Comparison of ENCODE assay signal across 1 cellular context in the genomic region with DNA sequence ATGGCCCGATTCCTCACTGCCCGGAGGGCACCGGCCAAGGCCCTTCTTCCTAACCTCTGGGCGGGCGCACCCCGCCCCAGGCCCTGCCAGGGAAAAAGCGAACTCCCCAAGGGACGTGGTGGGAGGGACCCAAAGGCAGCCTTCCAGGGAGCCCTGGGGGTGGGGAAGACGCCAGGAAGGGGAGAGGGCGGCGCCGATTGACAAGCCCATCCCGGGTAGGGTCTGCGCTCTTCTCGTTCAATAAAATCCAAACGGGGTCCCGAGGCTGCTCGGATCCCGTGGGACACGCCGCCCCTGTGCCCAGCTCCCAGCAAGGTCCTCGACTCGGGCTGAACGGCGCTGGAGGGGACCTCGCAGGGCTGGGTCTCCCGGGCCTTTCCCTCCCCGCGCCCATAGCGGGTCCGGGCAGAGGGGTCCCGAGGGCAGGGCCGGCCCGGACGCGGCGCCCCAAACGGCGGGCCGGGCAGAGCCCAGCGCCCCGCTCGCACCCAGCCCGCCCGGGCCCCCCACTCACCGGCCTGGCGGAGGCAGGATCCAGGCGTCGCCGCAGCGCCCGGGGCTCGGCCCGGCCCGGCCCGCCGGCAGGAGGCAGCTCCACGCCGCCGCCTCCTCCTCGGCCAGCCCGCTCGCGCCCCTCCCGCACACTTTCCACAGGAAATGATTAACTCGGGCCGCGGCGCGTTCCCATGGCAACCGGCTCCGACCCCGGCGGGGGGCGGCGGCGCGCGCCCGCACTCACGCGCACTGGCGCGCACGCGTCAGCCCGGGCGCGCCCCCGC.
TF ChIP-seq lines count a peak whose summit lies in the region.

A gene with protein sequence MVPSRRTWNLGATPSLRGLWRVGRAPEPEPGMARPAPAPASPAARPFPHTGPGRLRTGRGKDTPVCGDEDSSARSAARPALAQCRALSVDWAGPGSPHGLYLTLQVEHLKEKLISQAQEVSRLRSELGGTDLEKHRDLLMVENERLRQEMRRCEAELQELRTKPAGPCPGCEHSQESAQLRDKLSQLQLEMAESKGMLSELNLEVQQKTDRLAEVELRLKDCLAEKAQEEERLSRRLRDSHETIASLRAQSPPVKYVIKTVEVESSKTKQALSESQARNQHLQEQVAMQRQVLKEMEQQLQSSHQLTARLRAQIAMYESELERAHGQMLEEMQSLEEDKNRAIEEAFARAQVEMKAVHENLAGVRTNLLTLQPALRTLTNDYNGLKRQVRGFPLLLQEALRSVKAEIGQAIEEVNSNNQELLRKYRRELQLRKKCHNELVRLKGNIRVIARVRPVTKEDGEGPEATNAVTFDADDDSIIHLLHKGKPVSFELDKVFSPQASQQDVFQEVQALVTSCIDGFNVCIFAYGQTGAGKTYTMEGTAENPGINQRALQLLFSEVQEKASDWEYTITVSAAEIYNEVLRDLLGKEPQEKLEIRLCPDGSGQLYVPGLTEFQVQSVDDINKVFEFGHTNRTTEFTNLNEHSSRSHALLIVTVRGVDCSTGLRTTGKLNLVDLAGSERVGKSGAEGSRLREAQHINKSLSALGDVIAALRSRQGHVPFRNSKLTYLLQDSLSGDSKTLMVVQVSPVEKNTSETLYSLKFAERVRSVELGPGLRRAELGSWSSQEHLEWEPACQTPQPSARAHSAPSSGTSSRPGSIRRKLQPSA (minus strand): TSS at position 636 of the 779 bp plus-strand sequence. CDS start 4,248 bp downstream, outside the sequence.

TF ChIP-seq in HepG2, 621 proteins besides CTCF, POLR2A, EP300 and RAD21 (continued from another document):
- TF ChIP-seq, protein P1, sequence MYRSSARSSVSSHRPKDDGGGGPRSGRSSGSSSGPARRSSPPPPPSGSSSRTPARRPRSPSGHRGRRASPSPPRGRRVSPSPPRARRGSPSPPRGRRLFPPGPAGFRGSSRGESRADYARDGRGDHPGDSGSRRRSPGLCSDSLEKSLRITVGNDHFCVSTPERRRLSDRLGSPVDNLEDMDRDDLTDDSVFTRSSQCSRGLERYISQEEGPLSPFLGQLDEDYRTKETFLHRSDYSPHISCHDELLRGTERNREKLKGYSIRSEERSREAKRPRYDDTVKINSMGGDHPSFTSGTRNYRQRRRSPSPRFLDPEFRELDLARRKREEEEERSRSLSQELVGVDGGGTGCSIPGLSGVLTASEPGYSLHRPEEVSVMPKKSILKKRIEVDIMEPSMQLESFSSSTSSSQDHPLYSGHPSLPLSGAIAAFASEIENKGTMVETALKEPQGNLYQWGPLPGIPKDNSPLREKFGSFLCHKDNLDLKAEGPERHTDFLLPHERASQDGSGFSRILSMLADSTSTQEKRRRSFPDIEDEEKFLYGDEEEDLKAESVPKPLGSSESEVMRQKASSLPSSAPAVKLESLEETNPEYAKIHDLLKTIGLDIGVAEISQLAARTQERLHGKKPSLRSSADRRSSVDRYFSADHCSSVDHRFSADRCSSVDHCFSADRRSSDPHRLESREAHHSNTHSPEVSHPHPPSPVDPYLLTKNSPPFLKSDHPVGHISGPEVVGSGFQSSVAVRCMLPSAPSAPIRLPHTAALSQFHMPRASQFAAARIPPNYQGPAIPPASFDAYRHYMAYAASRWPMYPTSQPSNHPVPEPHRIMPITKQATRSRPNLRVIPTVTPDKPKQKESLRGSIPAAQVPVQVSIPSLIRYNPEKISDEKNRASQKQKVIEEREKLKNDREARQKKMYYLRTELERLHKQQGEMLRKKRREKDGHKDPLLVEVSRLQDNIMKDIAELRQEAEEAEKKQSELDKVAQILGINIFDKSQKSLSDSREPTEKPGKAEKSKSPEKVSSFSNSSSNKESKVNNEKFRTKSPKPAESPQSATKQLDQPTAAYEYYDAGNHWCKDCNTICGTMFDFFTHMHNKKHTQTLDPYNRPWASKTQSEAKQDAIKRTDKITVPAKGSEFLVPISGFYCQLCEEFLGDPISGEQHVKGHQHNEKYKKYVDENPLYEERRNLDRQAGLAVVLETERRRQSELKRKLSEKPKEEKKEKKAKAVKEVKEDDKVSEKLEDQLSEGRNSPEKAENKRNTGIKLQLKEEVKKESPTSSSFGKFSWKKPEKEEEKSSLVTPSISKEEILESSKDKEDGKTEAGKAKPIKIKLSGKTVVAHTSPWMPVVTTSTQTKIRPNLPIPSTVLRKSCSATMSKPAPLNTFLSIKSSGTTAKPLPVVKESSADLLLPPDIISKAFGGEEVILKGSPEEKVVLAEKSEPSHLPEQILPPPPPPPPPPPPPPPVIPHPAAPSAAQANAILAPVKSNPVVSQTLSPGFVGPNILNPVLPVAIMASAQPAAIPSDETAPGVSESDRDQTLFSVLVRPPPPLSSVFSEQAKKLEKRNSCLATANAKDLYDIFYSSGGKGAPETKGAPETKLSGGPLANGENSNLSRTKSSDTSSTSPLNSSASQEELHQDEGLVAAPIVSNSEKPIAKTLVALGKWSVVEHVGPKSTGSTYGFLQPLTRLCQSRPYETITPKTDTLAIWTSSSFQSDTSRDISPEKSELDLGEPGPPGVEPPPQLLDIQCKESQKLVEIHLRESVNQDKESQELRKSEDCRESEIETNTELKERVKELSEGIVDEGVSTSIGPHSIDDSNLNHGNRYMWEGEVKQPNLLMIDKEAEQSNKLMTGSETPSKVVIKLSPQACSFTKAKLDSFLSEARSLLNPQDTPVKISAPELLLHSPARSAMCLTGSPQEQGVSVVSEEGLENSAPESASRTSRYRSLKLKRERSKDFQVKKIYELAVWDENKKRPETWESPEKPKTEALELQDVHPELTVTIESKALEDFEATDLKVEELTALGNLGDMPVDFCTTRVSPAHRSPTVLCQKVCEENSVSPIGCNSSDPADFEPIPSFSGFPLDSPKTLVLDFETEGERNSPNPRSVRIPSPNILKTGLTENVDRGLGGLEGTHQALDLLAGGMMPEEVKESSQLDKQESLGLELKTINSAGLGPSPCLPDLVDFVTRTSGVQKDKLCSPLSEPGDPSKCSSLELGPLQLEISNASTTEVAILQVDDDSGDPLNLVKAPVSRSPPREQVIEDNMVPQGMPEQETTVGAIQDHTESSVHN (CRISPR knock-in tag; IDR thresholded peaks at IDR 0.05), result 0 out of 2 replicates have a peak, but pooled peaks have one; percentile 28
- TF ChIP-seq, protein P2, sequence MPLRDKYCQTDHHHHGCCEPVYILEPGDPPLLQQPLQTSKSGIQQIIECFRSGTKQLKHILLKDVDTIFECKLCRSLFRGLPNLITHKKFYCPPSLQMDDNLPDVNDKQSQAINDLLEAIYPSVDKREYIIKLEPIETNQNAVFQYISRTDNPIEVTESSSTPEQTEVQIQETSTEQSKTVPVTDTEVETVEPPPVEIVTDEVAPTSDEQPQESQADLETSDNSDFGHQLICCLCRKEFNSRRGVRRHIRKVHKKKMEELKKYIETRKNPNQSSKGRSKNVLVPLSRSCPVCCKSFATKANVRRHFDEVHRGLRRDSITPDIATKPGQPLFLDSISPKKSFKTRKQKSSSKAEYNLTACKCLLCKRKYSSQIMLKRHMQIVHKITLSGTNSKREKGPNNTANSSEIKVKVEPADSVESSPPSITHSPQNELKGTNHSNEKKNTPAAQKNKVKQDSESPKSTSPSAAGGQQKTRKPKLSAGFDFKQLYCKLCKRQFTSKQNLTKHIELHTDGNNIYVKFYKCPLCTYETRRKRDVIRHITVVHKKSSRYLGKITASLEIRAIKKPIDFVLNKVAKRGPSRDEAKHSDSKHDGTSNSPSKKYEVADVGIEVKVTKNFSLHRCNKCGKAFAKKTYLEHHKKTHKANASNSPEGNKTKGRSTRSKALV (CRISPR knock-in tag; IDR thresholded peaks at IDR 0.05), result no peak
- TF ChIP-seq ZNF432 (CRISPR knock-in tag; IDR thresholded peaks at IDR 0.05; ENCODE audit: borderline replicate concordance) (no peak), KDM1A (CRISPR knock-in tag; IDR thresholded peaks at IDR 0.05) (no peak), MTF1 (CRISPR knock-in tag; IDR thresholded peaks at IDR 0.05) (no peak), ZNF772 (CRISPR knock-in tag; IDR thresholded peaks at IDR 0.05) (0 out of 2 replicates have a peak, but pooled peaks have one; percentile 70), ZNF75D (CRISPR knock-in tag; IDR thresholded peaks at IDR 0.05; ENCODE audit: borderline replicate concordance) (no peak), GABPB1 (CRISPR knock-in tag; IDR thresholded peaks at IDR 0.05) (peak; percentile 65)
